In the genomic region with DNA sequence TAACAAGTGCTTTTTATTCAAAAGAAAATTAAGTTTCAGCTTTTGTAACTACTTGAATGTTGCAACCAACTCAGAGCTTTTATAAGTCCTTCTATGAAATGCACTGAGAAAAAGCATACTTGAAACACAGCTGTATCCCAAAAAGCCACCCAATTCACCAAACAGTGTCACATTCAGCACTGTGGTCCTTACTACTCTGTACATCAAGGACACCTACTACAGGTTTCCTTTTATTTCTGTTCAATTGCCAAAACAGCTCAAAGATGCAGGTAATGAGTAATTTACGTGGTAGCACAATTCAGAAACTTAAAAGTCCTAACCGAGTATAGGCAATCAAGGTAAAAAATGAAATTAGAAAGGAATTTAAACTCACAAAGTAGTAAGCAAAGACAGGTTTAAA, we compare ENCODE assay signal across 8 cellular contexts. TPM values are rescaled to one million over a fixed set of nuclear protein-coding genes. Genes with fewer than 3 reads are reported as not detected.
A peak's percentile ranks its signal among the peaks of the same experiment; 100 is the strongest.
DNase-seq lines count a peak whose midpoint lies in the region; ATAC-seq and TF ChIP-seq lines count a peak whose summit lies in the region.

No MANE protein-coding gene starts in this region.

- no peak overlapping the region for H2AFZ ChIP-seq in IMR-90 (replicated peaks; ENCODE audit: low read length, poor library complexity)

- no peak for TF ChIP-seq RAD21 in IMR-90 (IDR thresholded peaks at IDR 0.05; ENCODE audit: low read length)

- POLR2A ChIA-PET in AG04449 (lab: Yijun Ruan, JAX) = no interaction called here
- POLR2A ChIA-PET in IMR-90 (lab: Charles Lee; ENCODE audit: unreplicated experiment) = interaction anchor here (0.6 to 0.7 kb wide), 2 partner anchors 137 to 388 kb away, joined by 3 read pairs; no protein-coding TSS in a partner anchor
- POLR2A ChIA-PET in naive thymus-derived CD4-positive, alpha-beta T cell (lab: Charles Lee) = interaction anchor here (0.7 kb wide), 1 partner anchor 384 kb away, joined by 3 read pairs; no protein-coding TSS in a partner anchor

- peak overlapping the region; percentile 99 for H3K4me2 ChIP-seq in IMR-90 (ENCODE audit: low read depth, low read length)

- H3K27ac Mint-ChIP-seq in naive thymus-derived CD4-positive, alpha-beta T cell = peak overlapping the region in 6 of 9 donors; percentile 54 to 90 (median 88)

- peak overlapping the region; percentile 89 for H2BK5ac ChIP-seq in IMR-90 (ENCODE audit: low read depth, low read length, poor library complexity, severe bottlenecking)

- H4K91ac ChIP-seq in IMR-90 (ENCODE audit: insufficient read depth, low read depth, low read length) = peak overlapping the region; percentile 51

- H4K5ac ChIP-seq in IMR-90 (ENCODE audit: low read depth, low read length) = peak overlapping the region; percentile 39; the same call in 1 of the 2 replicates

- H3K9me3 ChIP-seq in IMR-90 (ENCODE audit: control insufficient read depth, insufficient read depth, low read length) = no peaks in the 10 kb centered on the region
- no peaks in the 10 kb centered on the region for H3K9me3 ChIP-seq in naive thymus-derived CD4-positive, alpha-beta T cell (ENCODE audit: control insufficient read depth in 2 of 3, low read length in 3 of 3)

- H3K27ac ChIP-seq in IMR-90 (ENCODE audit: insufficient read depth, low read length) = peak overlapping the region; percentile 22; the same call in 1 of the 2 replicates
- no peak overlapping the region for H3K27ac ChIP-seq in naive thymus-derived CD4-positive, alpha-beta T cell (ENCODE audit: low read depth, low read length)

- no peak overlapping the region for H2AK9ac ChIP-seq in IMR-90 (replicated peaks; ENCODE audit: low read depth, low read length, poor library complexity)

- TF ChIP-seq CTCF in AG04449 (IDR thresholded peaks at IDR 0.05; ENCODE audit: insufficient read depth, low read length, missing control alignments) (no peak), IMR-90 (conservative IDR thresholded peaks at IDR 0.05; ENCODE audit: low read depth, low read length) (no peak), choroid plexus epithelial cell (conservative IDR thresholded peaks at IDR 0.05; ENCODE audit: low read depth, low read length) (no peak)

- peaks cover 6% of the 10 kb centered on the region; the same call in 1 of the 2 replicates for H3K36me3 ChIP-seq in IMR-90 (ENCODE audit: control insufficient read depth, insufficient read depth, low read length)
- no peaks in the 10 kb centered on the region for H3K36me3 ChIP-seq in naive thymus-derived CD4-positive, alpha-beta T cell (ENCODE audit: control insufficient read depth in 2 of 3, insufficient read depth in 3 of 3, low read length in 3 of 3)

- H2AK5ac ChIP-seq in IMR-90 (ENCODE audit: low read depth, low read length) = peak overlapping the region; percentile 56; the same call in 1 of the 2 replicates

- peaks cover 0 to 18% (median 3%) of the 10 kb centered on the region in 5 donors for H3K36me3 Mint-ChIP-seq in naive thymus-derived CD4-positive, alpha-beta T cell

- no peaks in the 10 kb centered on the region for H3K9me3 Mint-ChIP-seq in naive thymus-derived CD4-positive, alpha-beta T cell

- H3K4me3 ChIP-seq in AG04449 (ENCODE audit: low read depth, low read length) = peak overlapping the region; percentile 83
- peak overlapping the region; percentile 97 for H3K4me3 ChIP-seq in IMR-90 (ENCODE audit: insufficient read depth, low read depth, low read length)
- peak overlapping the region; percentile 88 for H3K4me3 ChIP-seq in choroid plexus epithelial cell (ENCODE audit: low read depth, low read length)
- no peak overlapping the region for H3K4me3 ChIP-seq in naive thymus-derived CD4-positive, alpha-beta T cell (ENCODE audit: low read length)

- peaks cover 5% of the 10 kb centered on the region for H3K9me1 ChIP-seq in IMR-90 (ENCODE audit: insufficient read depth, low read length)

- peak overlapping the region; percentile 66; the same call in 1 of the 2 replicates for H3K18ac ChIP-seq in IMR-90 (ENCODE audit: low read depth, low read length)

- no CpG with 5 or more reads among the region's 2 CpGs for WGBS in IMR-90 (ENCODE audit: extremely low coverage in 2 of 2, insufficient read length in 1 of 2), 2 experiments

- dilution Hi-C loops in IMR-90 (cut with HindIII; ENCODE audit: low sequenced_read_pairs, unreplicated experiment) = no loop called here

- H3K23ac ChIP-seq in IMR-90 (ENCODE audit: low read depth, low read length) = peak overlapping the region; percentile 66; the same call in 1 of the 2 replicates

- no peak overlapping the region; the same call in 1 of the 2 replicates for H2BK20ac ChIP-seq in IMR-90 (ENCODE audit: low read depth, low read length)

- intact Hi-C loops in IMR-90 (cut with micrococcal nuclease) = loop anchor here (2.0 to 10.0 kb wide), 2 partner anchors 151 to 309 kb away; no protein-coding TSS in a partner anchor
- intact Hi-C loops in naive thymus-derived CD4-positive, alpha-beta T cell (cut with micrococcal nuclease) = loop anchor here (2.0 to 10.0 kb wide), 3 partner anchors 21 to 989 kb away; partner anchors contain the start of genes PLA2G2C (in 1 of the 2) and UBXN10 (in 1 of the 2)

- no peak overlapping the region for H2BK120ac ChIP-seq in IMR-90 (ENCODE audit: low read depth, low read length)

- H3K27me3 ChIP-seq in IMR-90 (ENCODE audit: control insufficient read depth, insufficient read depth, low read length) = no peaks in the 10 kb centered on the region
- H3K27me3 ChIP-seq in naive thymus-derived CD4-positive, alpha-beta T cell (ENCODE audit: control insufficient read depth in 2 of 2, insufficient read depth in 2 of 2, low read length in 2 of 2) = no peaks in the 10 kb centered on the region

- peaks cover 4 to 49% of the 10 kb centered on the region in 2 experiments; a peak in 3 of 4 replicates for H3K79me1 ChIP-seq in IMR-90 (ENCODE audit: low read depth in 1 of 2, low read length in 2 of 2)

- H3K9ac ChIP-seq in IMR-90 (ENCODE audit: low read depth, low read length) = peak overlapping the region; percentile 98; the same call in 1 of the 2 replicates

- BruUV-seq in IMR-90 (replicated peaks; lab: Mats Ljungman, UMichigan) = TSS peak; percentile 40

- no peak for ATAC-seq in IMR-90 (ENCODE audit: low read depth)
- no peak for ATAC-seq in naive thymus-derived CD4-positive, alpha-beta T cell

- peak overlapping the region in 7 of 10 donors; percentile 11 to 91 (median 79) for H3K4me3 Mint-ChIP-seq in naive thymus-derived CD4-positive, alpha-beta T cell

- peak overlapping the region; percentile 38; the same call in 1 of the 2 replicates for H3K56ac ChIP-seq in IMR-90 (ENCODE audit: extremely low read depth, insufficient read depth, low read length)

- peak overlapping the region in 1 of 2 experiments; percentile 40; a peak in 1 of 4 replicates for H4K8ac ChIP-seq in IMR-90 (ENCODE audit: low read depth in 2 of 2, low read length in 2 of 2)

- in situ Hi-C loops in IMR-90 (cut with MboI; ENCODE audit: low sequenced_read_pairs) = no loop called here

- no peak for DNase-seq in AG04449 (ENCODE audit: low read depth, low spot score)
- no peak for DNase-seq in IMR-90
- DNase-seq in choroid plexus epithelial cell (ENCODE audit: low read depth) = no peak
- DNase-seq in naive thymus-derived CD4-positive, alpha-beta T cell = no peak
- DNase-seq in ecto neural progenitor cell (ENCODE audit: low spot score) = no peak
- no peak for DNase-seq in NCI-H1436 treated with DMSO at 0.1 percent for 48 hours (lab: John Stamatoyannopoulos, UW)
- DNase-seq in NCI-H748 (lab: John Stamatoyannopoulos, UW; ENCODE audit: unreplicated experiment) = no peak
- no peak for DNase-seq in RPMI8226

- H2BK15ac ChIP-seq in IMR-90 (ENCODE audit: low read depth, low read length) = 0 out of 3 replicates have a peak overlapping the region, but pooled peaks have one; percentile 34

- peak overlapping the region; percentile 50 for H3K14ac ChIP-seq in IMR-90 (replicated peaks; ENCODE audit: low read depth, low read length)

- H3K4ac ChIP-seq in IMR-90 (ENCODE audit: low read depth, low read length) = peak overlapping the region; percentile 51; the same call in 1 of the 2 replicates

- no peak for TF ChIP-seq POLR2A in IMR-90 (IDR thresholded peaks at IDR 0.05; ENCODE audit: low read depth, low read length)

- no peaks in the 10 kb centered on the region for H3K27me3 Mint-ChIP-seq in naive thymus-derived CD4-positive, alpha-beta T cell

- H3K4me1 ChIP-seq in IMR-90 (ENCODE audit: control insufficient read depth, insufficient read depth, low read length) = peaks cover 6% of the 10 kb centered on the region
- H3K4me1 ChIP-seq in naive thymus-derived CD4-positive, alpha-beta T cell (ENCODE audit: control insufficient read depth in 2 of 2, insufficient read depth in 2 of 2, low read length in 2 of 2) = peaks cover 8 to 9% of the 10 kb centered on the region in 2 donors

- H3K4me1 Mint-ChIP-seq in naive thymus-derived CD4-positive, alpha-beta T cell = peaks cover 11 to 33% (median 23%) of the 10 kb centered on the region in 7 donors

- H4K20me1 ChIP-seq in IMR-90 (ENCODE audit: insufficient read depth, low read length) = peaks cover 28% of the 10 kb centered on the region

- CTCF ChIA-PET in AG04449 (lab: Yijun Ruan, JAX) (interaction anchor here (1.5 to 2.6 kb wide), 2 partner anchors 21 to 192 kb away, joined by 3 to 16 read pairs; no protein-coding TSS in a partner anchor), IMR-90 (lab: Yijun Ruan, JAX) (interaction anchor here (0.6 kb wide), 1 partner anchor 94 kb away, joined by 3 read pairs; no protein-coding TSS in a partner anchor)
- CTCF ChIA-PET in naive thymus-derived CD4-positive, alpha-beta T cell (lab: Charles Lee) = interaction anchor here (1.6 kb wide), 1 partner anchor 477 kb away, joined by 3 read pairs; no protein-coding TSS in a partner anchor

TF ChIP-seq in IMR-90, 13 proteins besides CTCF, POLR2A, EP300 and RAD21:
- TF ChIP-seq RFX5 (IDR thresholded peaks at IDR 0.05; ENCODE audit: low read depth, low read length) (no peak), CEBPB (IDR thresholded peaks at IDR 0.05; ENCODE audit: low read depth, low read length) (no peak)

RNA-seq across cellular contexts. Expression of gene EIF4G3, which starts 2.5 kb away (rescaled TPM):
- 25.8 and 29.2 TPM in 2 replicates for total RNA-seq in IMR-90 (2012; rRNA removed)
- 49.2 and 49.6 TPM in 2 replicates for polyA plus RNA-seq in IMR-90 (2012; rRNA removed)
- polyA plus RNA-seq in IMR-90 (2012; cell fraction: cytosol; rRNA removed) = 13.0 and 18.0 TPM in 2 replicates
- polyA plus RNA-seq in IMR-90 (2012; cell fraction: nucleus; rRNA removed; ENCODE audit: low replicate concordance) = 47.7 and 85.2 TPM in 2 replicates
- 10 to 100 TPM; 15.0 to 46.3 (median 29.1) TPM for total RNA-seq in naive thymus-derived CD4-positive, alpha-beta T cell
- 1 to 10 TPM; 3.3 to 7.8 TPM for polyA plus RNA-seq in naive thymus-derived CD4-positive, alpha-beta T cell
